In the genomic region with DNA sequence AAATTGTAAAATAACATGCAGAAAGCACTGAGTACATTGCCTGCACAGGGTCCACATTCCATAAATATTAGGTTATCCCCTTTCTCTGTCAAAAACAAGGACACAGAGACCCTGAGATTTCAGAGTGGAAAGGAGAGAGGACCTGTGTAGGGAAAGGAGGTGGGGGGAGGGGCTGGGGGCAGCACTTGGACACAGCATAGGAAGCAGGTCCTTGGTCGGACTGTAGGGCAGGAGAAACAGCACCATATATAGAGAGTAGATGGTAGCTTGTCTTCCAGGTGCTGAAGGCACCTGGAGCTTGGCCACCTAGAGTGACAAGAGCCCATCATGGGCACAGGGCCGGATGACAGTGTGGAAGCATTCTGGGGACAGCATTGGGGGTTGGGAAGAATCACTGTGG, we compare ENCODE assay signal across 13 cellular contexts. TPM values are rescaled to one million over a fixed set of nuclear protein-coding genes. Genes with fewer than 3 reads are reported as not detected.
A peak's percentile ranks its signal among the peaks of the same experiment; 100 is the strongest.
DNase-seq lines count a peak whose midpoint lies in the region; ATAC-seq and TF ChIP-seq lines count a peak whose summit lies in the region.
"Had no signal": no experiment of that assay in that cellular context is flagged by ENCODE, and none has a peak within 500 bp of the region (broad histone marks: within the 10 kb centered on the region; RNA-seq: fewer than 3 reads in every experiment).

No MANE protein-coding gene starts in this region.

- DNase-seq in CD8-positive, alpha-beta memory T cell: no peak
- no peak for DNase-seq in adipocyte (ENCODE audit: low read depth)
- DNase-seq in immature natural killer cell: no peak
- DNase-seq in smooth muscle cell (lab: John Stamatoyannopoulos, UW; ENCODE audit: unreplicated experiment): no peak
- DNase-seq in caudate nucleus (lab: John Stamatoyannopoulos, UW): no peak
- no peak for DNase-seq in activated naive CD8-positive, alpha-beta T cell treated with anti-CD3 and anti-CD28 coated beads, Interleukin-2, amount 50 U/mL, for 24 hours
- DNase-seq in GM10266 (ENCODE audit: extremely low spot score): no peak
- DNase-seq: activated CD4-positive, alpha-beta T cell treated with anti-CD3 and anti-CD28 coated beads for 4 hours; naive B cell; SHP77 treated with DMSO at 0.1 percent for 48 hours; stimulated activated CD4-positive, alpha-beta T cell treated with anti-CD3 and anti-CD28 coated beads, Interleukin-2, amount 100 ng/mL, for 48 hours had no signal

- peak overlapping the region in 6 of 8 donors; percentile 0 to 96 (median 56) for H3K27ac Mint-ChIP-seq in CD8-positive, alpha-beta memory T cell
- peak overlapping the region in 1 of 6 donors; percentile 1 for H3K27ac Mint-ChIP-seq in immature natural killer cell
- H3K27ac Mint-ChIP-seq in activated naive CD8-positive, alpha-beta T cell treated with anti-CD3 and anti-CD28 coated beads, Interleukin-2, amount 50 U/mL, for 24 hours: no peak overlapping the region

- peaks cover 6% of the 10 kb centered on the region for H3K4me1 ChIP-seq in CD8-positive, alpha-beta memory T cell (ENCODE audit: insufficient read depth, low read length)
- peaks cover 47% of the 10 kb centered on the region for H3K4me1 ChIP-seq in adipocyte (ENCODE audit: control insufficient read depth, insufficient read depth, low read length)
- H3K4me1 ChIP-seq in smooth muscle cell (ENCODE audit: low read depth): peaks cover 18% of the 10 kb centered on the region

- CTCF ChIA-PET in CD8-positive, alpha-beta memory T cell (lab: Charles Lee): interaction anchor here (1.0 to 1.6 kb wide), 4 partner anchors 9 to 76 kb away, joined by 3 to 8 read pairs (median 6); a partner anchor contains a TSS

- no peak overlapping the region for H3K4me3 ChIP-seq in CD8-positive, alpha-beta memory T cell (ENCODE audit: low read length)
- H3K4me3 ChIP-seq in adipocyte (ENCODE audit: low read length): peak overlapping the region; percentile 89
- H3K4me3 ChIP-seq in smooth muscle cell: peak overlapping the region; percentile 70

- H3K4me2 ChIP-seq in smooth muscle cell: peak overlapping the region; percentile 95

- no peaks in the 10 kb centered on the region for H3K9me3 ChIP-seq in CD8-positive, alpha-beta memory T cell (ENCODE audit: low read length)
- H3K9me3 ChIP-seq in adipocyte (ENCODE audit: control insufficient read depth, low read length) (no peaks in the 10 kb centered on the region), smooth muscle cell (replicated peaks; ENCODE audit: low read depth) (no peaks in the 10 kb centered on the region)

- H3K4me1 Mint-ChIP-seq in CD8-positive, alpha-beta memory T cell: peaks cover 10 to 28% (median 18%) of the 10 kb centered on the region in 3 donors
- peaks cover 13 to 19% of the 10 kb centered on the region in 2 donors for H3K4me1 Mint-ChIP-seq in immature natural killer cell
- H3K4me1 Mint-ChIP-seq in activated naive CD8-positive, alpha-beta T cell treated with anti-CD3 and anti-CD28 coated beads, Interleukin-2, amount 50 U/mL, for 24 hours: peaks cover 20% of the 10 kb centered on the region

- peaks cover 0 to 1% (median 0%) of the 10 kb centered on the region in 3 donors for H3K36me3 Mint-ChIP-seq in CD8-positive, alpha-beta memory T cell
- H3K36me3 Mint-ChIP-seq in immature natural killer cell: no peaks in the 10 kb centered on the region
- no peaks in the 10 kb centered on the region for H3K36me3 Mint-ChIP-seq in activated naive CD8-positive, alpha-beta T cell treated with anti-CD3 and anti-CD28 coated beads, Interleukin-2, amount 50 U/mL, for 24 hours (ENCODE audit: low read depth)
- H3K36me3 Mint-ChIP-seq: naive B cell had no signal

- H2AFZ ChIP-seq in smooth muscle cell (ENCODE audit: low read depth): no peak overlapping the region

- no peaks in the 10 kb centered on the region for H3K27me3 Mint-ChIP-seq in CD8-positive, alpha-beta memory T cell
- H3K27me3 Mint-ChIP-seq in immature natural killer cell (ENCODE audit: low read depth in 3 of 3): peaks cover 2 to 4% (median 3%) of the 10 kb centered on the region in 3 donors
- no peaks in the 10 kb centered on the region for H3K27me3 Mint-ChIP-seq in activated naive CD8-positive, alpha-beta T cell treated with anti-CD3 and anti-CD28 coated beads, Interleukin-2, amount 50 U/mL, for 24 hours
- H3K27me3 Mint-ChIP-seq: naive B cell had no signal

- no peaks in the 10 kb centered on the region for H3K9me3 Mint-ChIP-seq in CD8-positive, alpha-beta memory T cell
- no peaks in the 10 kb centered on the region for H3K9me3 Mint-ChIP-seq in immature natural killer cell
- H3K9me3 Mint-ChIP-seq in activated naive CD8-positive, alpha-beta T cell treated with anti-CD3 and anti-CD28 coated beads, Interleukin-2, amount 50 U/mL, for 24 hours: no peaks in the 10 kb centered on the region
- H3K9me3 Mint-ChIP-seq: naive B cell had no signal

- TF ChIP-seq CTCF in smooth muscle cell (IDR thresholded peaks at IDR 0.05; ENCODE audit: borderline replicate concordance, insufficient read depth, poor library complexity, severe bottlenecking) (no peak), GM10266 (IDR thresholded peaks at IDR 0.05; ENCODE audit: control insufficient read depth, insufficient read depth, low read depth, missing control alignments) (no peak)

- peaks cover 73% of the 10 kb centered on the region for H3F3A ChIP-seq in smooth muscle cell (ENCODE audit: low read depth)

- ATAC-seq in GM18861 (IDR thresholded peaks at IDR 0.05; ENCODE audit: unreplicated experiment): no peak
- ATAC-seq in activated naive CD8-positive, alpha-beta T cell treated with anti-CD3 and anti-CD28 coated beads, Interleukin-2, amount 50 U/mL, for 24 hours: no peak

- H3K36me3 ChIP-seq in CD8-positive, alpha-beta memory T cell (ENCODE audit: insufficient read depth, low read length): no peaks in the 10 kb centered on the region
- H3K36me3 ChIP-seq in adipocyte (ENCODE audit: control insufficient read depth, insufficient read depth, low read length, severe bottlenecking) (peaks cover 46% of the 10 kb centered on the region), smooth muscle cell (ENCODE audit: low read depth) (no peaks in the 10 kb centered on the region)

- no peaks in the 10 kb centered on the region for H3K27me3 ChIP-seq in CD8-positive, alpha-beta memory T cell (ENCODE audit: insufficient read depth, low read length, poor library complexity, severe bottlenecking)
- H3K27me3 ChIP-seq in adipocyte (replicated peaks; ENCODE audit: control insufficient read depth, insufficient read depth, low read length) (no peaks in the 10 kb centered on the region), smooth muscle cell (ENCODE audit: low read depth) (no peaks in the 10 kb centered on the region)

- 75% methylated on average over 2 of the region's 2 CpGs for WGBS in smooth muscle cell (ENCODE audit: low lambda C conversion rate)

- H3K9ac ChIP-seq in adipocyte (ENCODE audit: low read length) (peak overlapping the region; percentile 98), smooth muscle cell (ENCODE audit: low read depth) (no peak overlapping the region)

- peaks cover 74% of the 10 kb centered on the region for H4K20me1 ChIP-seq in smooth muscle cell (ENCODE audit: low read depth)

- H3K79me2 ChIP-seq in smooth muscle cell (ENCODE audit: low read depth): peaks cover 35% of the 10 kb centered on the region

- POLR2A ChIA-PET in CD8-positive, alpha-beta memory T cell (lab: Charles Lee): interaction anchor here (1.0 kb wide), 1 partner anchor 23 kb away, joined by 3 read pairs; no protein-coding TSS in a partner anchor

- peak overlapping the region in 5 of 7 donors; percentile 18 to 74 (median 35) for H3K4me3 Mint-ChIP-seq in CD8-positive, alpha-beta memory T cell
- peak overlapping the region in 3 of 5 donors; percentile 18 to 30 (median 29) for H3K4me3 Mint-ChIP-seq in immature natural killer cell
- no peak overlapping the region for H3K4me3 Mint-ChIP-seq in activated naive CD8-positive, alpha-beta T cell treated with anti-CD3 and anti-CD28 coated beads, Interleukin-2, amount 50 U/mL, for 24 hours

- no peak overlapping the region for H3K27ac ChIP-seq in CD8-positive, alpha-beta memory T cell (ENCODE audit: low read depth, low read length)
- peak overlapping the region; percentile 35 for H3K27ac ChIP-seq in smooth muscle cell (ENCODE audit: low read depth)
- no peak overlapping the region for H3K27ac ChIP-seq in caudate nucleus (ENCODE audit: low read depth, low read length)

RNA-seq across cellular contexts. Expression of a gene that starts 2.4 kb away (rescaled TPM):
- 1 to 10 TPM; 6.6 to 7.3 TPM for total RNA-seq in CD8-positive, alpha-beta memory T cell
- 0.22 TPM for polyA plus RNA-seq in CD8-positive, alpha-beta memory T cell
- polyA plus RNA-seq in immature natural killer cell (under 1 TPM in 1 of 3 donors, not detected in 2; 0.28 TPM), smooth muscle cell (2,012 and 2,131 TPM in 2 replicates)
- total RNA-seq in smooth muscle cell: 854 and 925 TPM in 2 replicates

RNA-seq across cellular contexts. Expression of a gene that starts 13.6 kb away (rescaled TPM):
- under 1 TPM in 1 of 2 experiments, not detected in 1; 0.75 TPM for total RNA-seq in CD8-positive, alpha-beta memory T cell
- not detected for polyA plus RNA-seq in CD8-positive, alpha-beta memory T cell
- polyA plus RNA-seq in immature natural killer cell (not detected), smooth muscle cell (5.9 TPM in 1 of 2 replicates, not detected in the other)
- 1.7 and 4.6 TPM in 2 replicates for total RNA-seq in smooth muscle cell
- total RNA-seq: subcutaneous adipose tissue had no signal

RNA-seq across cellular contexts. Expression of a gene that starts 22.3 kb away (rescaled TPM):
- total RNA-seq in CD8-positive, alpha-beta memory T cell: 10 to 100 TPM in 1 of 2 experiments, 1 to 10 TPM in 1; 7.7 to 10.7 TPM
- polyA plus RNA-seq in CD8-positive, alpha-beta memory T cell: 1.2 TPM
- polyA plus RNA-seq in immature natural killer cell: 1 to 10 TPM in 2 of 3 donors, under 1 TPM in 1; 0.92 to 1.9 (median 1.1) TPM
- total RNA-seq in smooth muscle cell: 0.49 and 2.1 TPM in 2 replicates
- 1.9 and 2.9 TPM in 2 replicates for polyA plus RNA-seq in smooth muscle cell

RNA-seq across cellular contexts. Expression of a gene that starts 29.2 kb away (rescaled TPM):
- total RNA-seq in CD8-positive, alpha-beta memory T cell: 10 to 100 TPM; 18.5 to 20.0 TPM
- 105 TPM for polyA plus RNA-seq in CD8-positive, alpha-beta memory T cell
- polyA plus RNA-seq in immature natural killer cell (100 to 1,000 TPM; 101 to 106 (median 103) TPM), smooth muscle cell (35.5 and 37.1 TPM in 2 replicates)
- 9.8 and 19.6 TPM in 2 replicates for total RNA-seq in smooth muscle cell

RNA-seq across cellular contexts. Expression of a gene that starts 29.5 kb away (rescaled TPM):
- over 10,000 TPM in 1 of 2 experiments, 1,000 to 10,000 TPM in 1; 7,718 to 11,549 TPM for total RNA-seq in CD8-positive, alpha-beta memory T cell
- polyA plus RNA-seq in CD8-positive, alpha-beta memory T cell: not detected
- polyA plus RNA-seq in immature natural killer cell (10 to 100 TPM in 1 of 3 donors, not detected in 2; 23.0 TPM), smooth muscle cell (not detected in 2 replicates)
- total RNA-seq in smooth muscle cell: 10,156 and 21,067 TPM in 2 replicates

Comparison
In these comparisons a context has a peak if more than half of its experiments do, and no peak if none do; other contexts are left out.
1. RNA of a gene that starts 2.4 kb away (polyA plus RNA-seq): 2,012 to 2,131 TPM in smooth muscle cell; 0.22 TPM in CD8-positive, alpha-beta memory T cell (single experiment) and 0.28 TPM in immature natural killer cell; every median in the first group is over 1,000 times any median in the second.